ENCODE assay signal across 29 cellular contexts in genomic region chrX:4091046-4091760, GRCh38.
DNase-seq lines count a peak whose midpoint lies in the region; ATAC-seq, FAIRE-seq and TF ChIP-seq lines count a peak whose summit lies in the region.
"Had no signal": no experiment of that assay in that cellular context is flagged by ENCODE, and none has a peak within 500 bp of the region (broad histone marks: within the 10 kb centered on the region; RNA-seq: fewer than 3 reads in every experiment).

No MANE protein-coding gene starts in this region.

- peak; percentile 36 for FAIRE-seq in H1 (lab: Jason Lieb, UNC)
- FAIRE-seq: A549, kidney had no signal

- H3K4me2 ChIP-seq in GM23248 (ENCODE audit: unreplicated experiment) (no peak overlapping the region), H1 (ENCODE audit: insufficient read depth in 1 of 2, low read depth in 2 of 2, low read length in 2 of 2) (no peak overlapping the region), parathyroid adenoma (ENCODE audit: low read length) (peak overlapping the region; percentile 17)
- H3K4me2 ChIP-seq: A549, SK-N-SH had no signal

- 1% methylated on average over 6 of the region's 6 CpGs for WGBS in GM23248 (ENCODE audit: low coverage in 1 of 2, low lambda C conversion rate in 2 of 2, missing lambda C conversion rate in 2 of 2), 2 experiments
- WGBS in H1 (ENCODE audit: extremely low coverage in 1 of 2, insufficient coverage in 1 of 2, insufficient read length in 1 of 2, insufficient replicate concordance in 2 of 2, low coverage in 1 of 2, low lambda C conversion rate in 2 of 2, missing lambda C conversion rate in 1 of 2), 2 experiments = 71% methylated on average over 6 of the region's 6 CpGs; no CpG with 5 or more reads in 1 of the 2 experiments
- WGBS in testis, 2 donors = 47 to 51% methylated on average over 6 of the region's 6 CpGs

- H3K9me2 ChIP-seq in GM23248 (ENCODE audit: insufficient read depth) = no peaks in the 10 kb centered on the region
- H3K9me2 ChIP-seq: SK-N-SH had no signal

- no peak overlapping the region for H2BK12ac ChIP-seq in H1 (ENCODE audit: low read depth, low read length)

- H3K36me3 ChIP-seq in GM23248 (ENCODE audit: low read depth) = no peaks in the 10 kb centered on the region
- H3K36me3 ChIP-seq in H1 (ENCODE audit: control insufficient read depth in 2 of 4, insufficient read depth in 4 of 4, low read length in 3 of 4) = no peaks in the 10 kb centered on the region
- no peaks in the 10 kb centered on the region for H3K36me3 ChIP-seq in parathyroid adenoma (ENCODE audit: control insufficient read depth, insufficient read depth, low read length)
- H3K36me3 ChIP-seq in testis (ENCODE audit: low read depth, missing control alignments) = no peaks in the 10 kb centered on the region
- H3K36me3 ChIP-seq: HAP-1, sigmoid colon had no signal

- ATAC-seq in GM21786 (IDR thresholded peaks at IDR 0.05; ENCODE audit: unreplicated experiment) = no peak
- ATAC-seq in activated T-helper 17 cell treated with anti-CD3 and anti-CD28 coated beads, Interleukin-2, amount 50 U/mL, for 72 hours (replicated peaks) = no peak
- ATAC-seq: A549; body of pancreas; esophagus mucosa; naive thymus-derived CD8-positive, alpha-beta T cell; psoas muscle had no signal

- in situ Hi-C loops in GM23248 (cut with MboI) = no loop called here

- intact Hi-C loops in testis (cut with DNase I; ENCODE audit: low total_unique reads) = no loop called here

- no peaks in the 10 kb centered on the region for H3K4me1 Mint-ChIP-seq in activated T-helper 17 cell treated with anti-CD3 and anti-CD28 coated beads, Interleukin-2, amount 50 U/mL, for 72 hours
- H3K4me1 Mint-ChIP-seq: naive thymus-derived CD8-positive, alpha-beta T cell had no signal

- no peak overlapping the region for H2BK120ac ChIP-seq in H1 (replicated peaks; ENCODE audit: low read depth, low read length)

- no peaks in the 10 kb centered on the region for H4K20me1 ChIP-seq in GM23248 (ENCODE audit: insufficient read depth)
- no peaks in the 10 kb centered on the region for H4K20me1 ChIP-seq in H1 (replicated peaks in 1 of 2; ENCODE audit: control insufficient read depth in 1 of 2, insufficient read depth in 2 of 2, low read length in 2 of 2)

- no peak overlapping the region for H4K8ac ChIP-seq in H1 (ENCODE audit: extremely low read depth, insufficient read depth, low read length)

- no peak overlapping the region for H2BK5ac ChIP-seq in H1 (ENCODE audit: low read depth, low read length)

- H3K9ac ChIP-seq in GM23248 (no peak overlapping the region), H1 (replicated peaks in 1 of 4; ENCODE audit: extremely low read depth in 1 of 4, low read depth in 3 of 4, low read length in 3 of 4) (no peak overlapping the region), parathyroid adenoma (no peak overlapping the region)
- H3K9ac ChIP-seq: SK-N-SH had no signal

- no peak for TF ChIP-seq EP300 in H1 (IDR thresholded peaks at IDR 0.05; ENCODE audit: borderline replicate concordance in 1 of 2, low read depth in 2 of 2, low read length in 2 of 2)

- H3K18ac ChIP-seq in H1 (ENCODE audit: extremely low read depth, low read length) = no peak overlapping the region

- H2BK15ac ChIP-seq in H1 (ENCODE audit: low read length) = no peak overlapping the region

- H3K9me3 ChIP-seq in GM23248 (ENCODE audit: low read depth) = no peaks in the 10 kb centered on the region
- no peaks in the 10 kb centered on the region for H3K9me3 ChIP-seq in H1 (ENCODE audit: insufficient read depth in 2 of 2, low read depth in 1 of 2, low read length in 1 of 2)
- H3K9me3 ChIP-seq in parathyroid adenoma (ENCODE audit: control insufficient read depth, low read length) = no peaks in the 10 kb centered on the region
- no peaks in the 10 kb centered on the region for H3K9me3 ChIP-seq in testis
- H3K9me3 ChIP-seq: A549, body of pancreas, HAP-1, psoas muscle, sigmoid colon had no signal

- no peak for TF ChIP-seq POLR2A in H1 (IDR thresholded peaks at IDR 0.05; ENCODE audit: control extremely low read depth in 1 of 2, low read depth in 2 of 2, low read length in 2 of 2)
- no peak for TF ChIP-seq POLR2A in testis (IDR thresholded peaks at IDR 0.05)

- POLR2A ChIA-PET in H1 (lab: Charles Lee; ENCODE audit: partially characterized antibody) = no interaction called here

- H3K79me2 ChIP-seq in GM23248 (ENCODE audit: insufficient read depth) (no peaks in the 10 kb centered on the region), H1 (ENCODE audit: control insufficient read depth in 1 of 2, insufficient read depth in 2 of 2, low read length in 2 of 2) (no peaks in the 10 kb centered on the region), parathyroid adenoma (no peaks in the 10 kb centered on the region)

- no peak overlapping the region for H3K4ac ChIP-seq in H1 (replicated peaks; ENCODE audit: insufficient read length, low read depth, low read length)

- no peak overlapping the region for H4K5ac ChIP-seq in H1 (ENCODE audit: insufficient read length, low read depth, low read length)

- no peak overlapping the region for H4K91ac ChIP-seq in H1 (replicated peaks; ENCODE audit: insufficient read length, low read length)

- H3K23me2 ChIP-seq in H1 (ENCODE audit: low read depth, low read length) = no peaks in the 10 kb centered on the region

- H3K27me3 Mint-ChIP-seq in activated T-helper 17 cell treated with anti-CD3 and anti-CD28 coated beads, Interleukin-2, amount 50 U/mL, for 72 hours = no peaks in the 10 kb centered on the region
- H3K27me3 Mint-ChIP-seq: dendritic cell treated with granulocyte-macrophage colony-stimulating factor and Interleukin-4, amounts not matched to agents 40 ng/mL and 50 ng/mL, for 4 days; type B pancreatic cell had no signal

- TF ChIP-seq CTCF in H1 (IDR thresholded peaks at IDR 0.05; ENCODE audit: control extremely low read depth in 1 of 3, insufficient read depth in 1 of 3, low read depth in 1 of 3, low read length in 3 of 3) (no peak), parathyroid adenoma (IDR thresholded peaks at IDR 0.05) (no peak), testis (IDR thresholded peaks at IDR 0.05) (no peak)

- H3K4me3 ChIP-seq in GM23248 = no peak overlapping the region
- H3K4me3 ChIP-seq in H1 (ENCODE audit: extremely low read depth in 1 of 4, insufficient read depth in 2 of 4, low read depth in 3 of 4, low read length in 4 of 4) = no peak overlapping the region
- no peak overlapping the region for H3K4me3 ChIP-seq in parathyroid adenoma (ENCODE audit: low read depth, low read length)
- no peak overlapping the region for H3K4me3 ChIP-seq in testis
- H3K4me3 ChIP-seq: A549, body of pancreas, HAP-1, psoas muscle, sigmoid colon had no signal

- no peak overlapping the region for H3K56ac ChIP-seq in H1 (replicated peaks; ENCODE audit: insufficient read length, low read depth, low read length)

- no peak for TF ChIP-seq RAD21 in H1 (IDR thresholded peaks at IDR 0.05 in 1 of 2, conservative IDR thresholded peaks at IDR 0.05 in 1 of 2; ENCODE audit: low read depth in 2 of 2, low read length in 2 of 2)

- H3K27me3 ChIP-seq in GM23248 (replicated peaks; ENCODE audit: insufficient read depth) = no peaks in the 10 kb centered on the region
- no peaks in the 10 kb centered on the region for H3K27me3 ChIP-seq in H1 (replicated peaks in 1 of 4; ENCODE audit: control insufficient read depth in 3 of 4, extremely low read depth in 1 of 4, insufficient read depth in 3 of 4, low read length in 3 of 4)
- no peaks in the 10 kb centered on the region for H3K27me3 ChIP-seq in parathyroid adenoma (ENCODE audit: control insufficient read depth, insufficient read depth, low read length)
- H3K27me3 ChIP-seq in testis = no peaks in the 10 kb centered on the region
- H3K27me3 ChIP-seq: body of pancreas, sigmoid colon had no signal

- DNase-seq in GM23248 (peak; percentile 0), RKO (ENCODE audit: low spot score) (peak; percentile 2), H1 (ENCODE audit: low read depth in 1 of 2, low spot score in 2 of 2) (no peak), NCI-H1417 (lab: John Stamatoyannopoulos, UW) (no peak), testis (no peak)
- DNase-seq: activated CD4-positive, alpha-beta T cell treated with anti-CD3 and anti-CD28 coated beads, Interleukin-2, amount 50 U/mL, for 4 hours; activated naive CD4-positive, alpha-beta T cell treated with Interleukin-2 at 50 U/mL for 16 hours; activated T-cell treated with anti-CD3 and anti-CD28 coated beads, Interleukin-2, amount 50 U/mL, for 48 hours; body of pancreas; head of caudate nucleus; kidney; naive thymus-derived CD8-positive, alpha-beta T cell; NCI-H2107; NCI-H446; NCI-H774; nucleus accumbens; psoas muscle; sigmoid colon; SK-N-SH; stimulated activated CD4-positive, alpha-beta T cell treated with anti-CD3 and anti-CD28 coated beads, Interleukin-4, amount 100 ng/mL, for 4 hours had no signal

- H3K4me1 ChIP-seq in GM23248 (ENCODE audit: insufficient read depth) (no peaks in the 10 kb centered on the region), H1 (replicated peaks in 1 of 4; ENCODE audit: control insufficient read depth in 3 of 4, insufficient read depth in 4 of 4, low read length in 3 of 4) (peaks cover 0 to 3% (median 0%) of the 10 kb centered on the region in 4 experiments; a peak in 1 of 7 replicates), parathyroid adenoma (no peaks in the 10 kb centered on the region), testis (no peaks in the 10 kb centered on the region)
- H3K4me1 ChIP-seq: A549, body of pancreas, HAP-1, psoas muscle, sigmoid colon had no signal

- H2AFZ ChIP-seq in GM23248 = no peak overlapping the region
- no peak overlapping the region for H2AFZ ChIP-seq in H1 (ENCODE audit: low read length)
- no peak overlapping the region for H2AFZ ChIP-seq in parathyroid adenoma

- H3K27ac ChIP-seq in GM23248 = no peak overlapping the region
- no peak overlapping the region for H3K27ac ChIP-seq in H1 (ENCODE audit: low read depth, low read length)
- H3K27ac ChIP-seq in parathyroid adenoma = no peak overlapping the region
- no peak overlapping the region for H3K27ac ChIP-seq in testis
- H3K27ac ChIP-seq: A549, body of pancreas, psoas muscle, sigmoid colon had no signal

- no peaks in the 10 kb centered on the region for H3K36me3 Mint-ChIP-seq in activated T-helper 17 cell treated with anti-CD3 and anti-CD28 coated beads, Interleukin-2, amount 50 U/mL, for 72 hours (ENCODE audit: low read depth)
- H3K36me3 Mint-ChIP-seq: naive thymus-derived CD8-positive, alpha-beta T cell; type B pancreatic cell had no signal

- H3K14ac ChIP-seq in H1 (ENCODE audit: insufficient read length) = no peak overlapping the region

- CTCF ChIA-PET in H1 (lab: Charles Lee; ENCODE audit: partially characterized antibody) = interaction anchor here (0.6 kb wide), 1 partner anchor 177 kb away, joined by 3 read pairs; no protein-coding TSS in a partner anchor

- no peak overlapping the region for H3K4me3 Mint-ChIP-seq in activated T-helper 17 cell treated with anti-CD3 and anti-CD28 coated beads, Interleukin-2, amount 50 U/mL, for 72 hours
- H3K4me3 Mint-ChIP-seq: dendritic cell treated with granulocyte-macrophage colony-stimulating factor and Interleukin-4, amounts not matched to agents 40 ng/mL and 50 ng/mL, for 4 days; naive thymus-derived CD8-positive, alpha-beta T cell; T-helper 1 cell treated with Interleukin-12 subunit alpha and Interleukin-12 subunit beta and Interleukin-4 antibody, amounts not matched to agents 30 μg/mL and 1 μg/mL, for 36 hours; type B pancreatic cell had no signal

- no peak overlapping the region for H2AK5ac ChIP-seq in H1 (ENCODE audit: low read depth, low read length)

- no peaks in the 10 kb centered on the region for H3F3A ChIP-seq in GM23248 (ENCODE audit: insufficient read depth)

- no peak overlapping the region for H3K23ac ChIP-seq in H1 (ENCODE audit: insufficient read length)

- H3K79me1 ChIP-seq in H1 (ENCODE audit: low read depth, low read length) = no peaks in the 10 kb centered on the region

- no peak overlapping the region for H3K27ac Mint-ChIP-seq in activated T-helper 17 cell treated with anti-CD3 and anti-CD28 coated beads, Interleukin-2, amount 50 U/mL, for 72 hours
- H3K27ac Mint-ChIP-seq: dendritic cell treated with granulocyte-macrophage colony-stimulating factor and Interleukin-4, amounts not matched to agents 40 ng/mL and 50 ng/mL, for 4 days; naive thymus-derived CD8-positive, alpha-beta T cell; T-helper 1 cell treated with Interleukin-12 subunit alpha and Interleukin-12 subunit beta and Interleukin-4 antibody, amounts not matched to agents 30 μg/mL and 1 μg/mL, for 36 hours; type B pancreatic cell had no signal

- H2BK20ac ChIP-seq in H1 (ENCODE audit: low read length) = no peak overlapping the region

- no peaks in the 10 kb centered on the region for H3K9me3 Mint-ChIP-seq in activated T-helper 17 cell treated with anti-CD3 and anti-CD28 coated beads, Interleukin-2, amount 50 U/mL, for 72 hours
- H3K9me3 Mint-ChIP-seq: dendritic cell treated with granulocyte-macrophage colony-stimulating factor and Interleukin-4, amounts not matched to agents 40 ng/mL and 50 ng/mL, for 4 days; T-helper 1 cell treated with Interleukin-12 subunit alpha and Interleukin-12 subunit beta and Interleukin-4 antibody, amounts not matched to agents 30 μg/mL and 1 μg/mL, for 36 hours; type B pancreatic cell had no signal

Comparison
In these comparisons a context has a peak if more than half of its experiments do, and no peak if none do; other contexts are left out.
1. DNase-seq: peak in GM23248 (single experiment) and RKO (single experiment); none in H1 (0 of 2), NCI-H1417 (0 of 3) and testis (single experiment).